ENCODE assay signal across 10 cellular contexts in genomic region chr10:84499846-84500245, GRCh38.
DNase-seq lines count a peak whose midpoint lies in the region; ATAC-seq and TF ChIP-seq lines count a peak whose summit lies in the region.
"Had no signal": no experiment of that assay in that cellular context is flagged by ENCODE, and none has a peak within 500 bp of the region (broad histone marks: within the 10 kb centered on the region; RNA-seq: fewer than 3 reads in every experiment).

No MANE protein-coding gene starts in this region.

- H3K36me3 Mint-ChIP-seq in activated T-cell treated with anti-CD3 and anti-CD28 coated beads, Interleukin-2, amount 50 U/mL, for 24 hours (ENCODE audit: low read depth) = peaks cover 16% of the 10 kb centered on the region
- H3K36me3 Mint-ChIP-seq in activated T-cell treated with anti-CD3 and anti-CD28 coated beads, Interleukin-2, amount 50 U/mL, for 72 hours (ENCODE audit: insufficient read depth in 2 of 2) = peaks cover 3% of the 10 kb centered on the region in 2 donors
- H3K36me3 Mint-ChIP-seq in endothelial cell (ENCODE audit: low read depth, unreplicated experiment) (peaks cover 9% of the 10 kb centered on the region), type B pancreatic cell (peaks cover 15% of the 10 kb centered on the region), MCF 10A (ENCODE audit: insufficient read depth, unreplicated experiment) (peaks cover 15% of the 10 kb centered on the region)

- POLR2A ChIA-PET in MCF 10A (lab: Yijun Ruan, JAX) = interaction anchor here (1.0 to 1.4 kb wide), 2 partner anchors 54 to 75 kb away, joined by 3 to 4 read pairs; no protein-coding TSS in a partner anchor

- TF ChIP-seq CTCF in endothelial cell (IDR thresholded peaks at IDR 0.05; ENCODE audit: unreplicated experiment) = no peak
- no peak for TF ChIP-seq CTCF in type B pancreatic cell (conservative IDR thresholded peaks at IDR 0.05)
- no peak for TF ChIP-seq CTCF in MCF 10A (IDR thresholded peaks at IDR 0.05; ENCODE audit: unreplicated experiment)

- no TSS peak for BruUV-seq in MCF 10A (replicated peaks; lab: Mats Ljungman, UMichigan)

- CTCF ChIA-PET in MCF 10A (lab: Yijun Ruan, JAX) = no interaction called here

- H3K27me3 Mint-ChIP-seq in activated T-cell treated with anti-CD3 and anti-CD28 coated beads, Interleukin-2, amount 50 U/mL, for 24 hours = no peaks in the 10 kb centered on the region
- H3K27me3 Mint-ChIP-seq in activated T-cell treated with anti-CD3 and anti-CD28 coated beads, Interleukin-2, amount 50 U/mL, for 72 hours (ENCODE audit: low read depth) = no peaks in the 10 kb centered on the region
- H3K27me3 Mint-ChIP-seq in endothelial cell (ENCODE audit: unreplicated experiment) (peaks cover 3% of the 10 kb centered on the region), type B pancreatic cell (no peaks in the 10 kb centered on the region), MCF 10A (ENCODE audit: insufficient read depth, unreplicated experiment) (no peaks in the 10 kb centered on the region)

- no peak for ATAC-seq in activated T-cell treated with anti-CD3 and anti-CD28 coated beads, Interleukin-2, amount 50 U/mL, for 72 hours (replicated peaks in 1 of 2)
- ATAC-seq in HG03565 (IDR thresholded peaks at IDR 0.05; ENCODE audit: unreplicated experiment) (peak; percentile 66), GM19035 (IDR thresholded peaks at IDR 0.05; ENCODE audit: unreplicated experiment) (no peak), GM21723 (IDR thresholded peaks at IDR 0.05; ENCODE audit: unreplicated experiment) (no peak)

- H3K4me3 Mint-ChIP-seq in activated T-cell treated with anti-CD3 and anti-CD28 coated beads, Interleukin-2, amount 50 U/mL, for 24 hours = no peak overlapping the region
- no peak overlapping the region for H3K4me3 Mint-ChIP-seq in activated T-cell treated with anti-CD3 and anti-CD28 coated beads, Interleukin-2, amount 50 U/mL, for 72 hours
- H3K4me3 Mint-ChIP-seq in endothelial cell (ENCODE audit: unreplicated experiment) (peak overlapping the region; percentile 14), type B pancreatic cell (peak overlapping the region; percentile 2), MCF 10A (ENCODE audit: unreplicated experiment) (no peak overlapping the region)

- no peaks in the 10 kb centered on the region for H3K9me3 Mint-ChIP-seq in activated T-cell treated with anti-CD3 and anti-CD28 coated beads, Interleukin-2, amount 50 U/mL, for 24 hours
- H3K9me3 Mint-ChIP-seq in activated T-cell treated with anti-CD3 and anti-CD28 coated beads, Interleukin-2, amount 50 U/mL, for 72 hours = no peaks in the 10 kb centered on the region
- H3K9me3 Mint-ChIP-seq in endothelial cell (ENCODE audit: unreplicated experiment) = no peaks in the 10 kb centered on the region
- no peaks in the 10 kb centered on the region for H3K9me3 Mint-ChIP-seq in type B pancreatic cell
- H3K9me3 Mint-ChIP-seq in MCF 10A (ENCODE audit: unreplicated experiment) = no peaks in the 10 kb centered on the region

- DNase-seq in activated T-cell treated with anti-CD3 and anti-CD28 coated beads, Interleukin-2, amount 50 U/mL, for 24 hours = no peak
- DNase-seq in activated T-cell treated with anti-CD3 and anti-CD28 coated beads, Interleukin-2, amount 50 U/mL, for 72 hours = no peak
- DNase-seq in endothelial cell (ENCODE audit: low spot score) = no peak
- DNase-seq in type B pancreatic cell (ENCODE audit: extremely low spot score, unreplicated experiment) = no peak
- no peak for DNase-seq in MCF 10A (ENCODE audit: unreplicated experiment)
- DNase-seq: activated CD4-positive, CD25-positive, alpha-beta regulatory T cell treated with anti-CD3 and anti-CD28 coated beads, Interleukin-2, amount 50 U/mL, for 72 hours; NCI-H1048 had no signal

- H3K27ac Mint-ChIP-seq in activated T-cell treated with anti-CD3 and anti-CD28 coated beads, Interleukin-2, amount 50 U/mL, for 24 hours = peak overlapping the region; percentile 30
- no peak overlapping the region for H3K27ac Mint-ChIP-seq in activated T-cell treated with anti-CD3 and anti-CD28 coated beads, Interleukin-2, amount 50 U/mL, for 72 hours
- H3K27ac Mint-ChIP-seq in endothelial cell (ENCODE audit: unreplicated experiment) (peak overlapping the region; percentile 84), type B pancreatic cell (no peak overlapping the region), MCF 10A (ENCODE audit: low read depth, unreplicated experiment) (no peak overlapping the region)

- intact Hi-C loops in MCF 10A (cut with micrococcal nuclease) = no loop called here

- peaks cover 13% of the 10 kb centered on the region for H3K4me1 Mint-ChIP-seq in activated T-cell treated with anti-CD3 and anti-CD28 coated beads, Interleukin-2, amount 50 U/mL, for 24 hours (ENCODE audit: low read depth)
- H3K4me1 Mint-ChIP-seq in activated T-cell treated with anti-CD3 and anti-CD28 coated beads, Interleukin-2, amount 50 U/mL, for 72 hours (ENCODE audit: low read depth) = peaks cover 6% of the 10 kb centered on the region
- H3K4me1 Mint-ChIP-seq in endothelial cell (ENCODE audit: unreplicated experiment) = peaks cover 32% of the 10 kb centered on the region
- H3K4me1 Mint-ChIP-seq in type B pancreatic cell (ENCODE audit: unreplicated experiment) = peaks cover 19% of the 10 kb centered on the region
- H3K4me1 Mint-ChIP-seq in MCF 10A (ENCODE audit: insufficient read depth, unreplicated experiment) = peaks cover 8% of the 10 kb centered on the region

Comparison
In these comparisons a context has a peak if more than half of its experiments do, and no peak if none do; other contexts are left out.
1. H3K27ac Mint-ChIP-seq: peak in activated T-cell treated with anti-CD3 and anti-CD28 coated beads, Interleukin-2, amount 50 U/mL, for 24 hours (single experiment) and endothelial cell (single experiment); none in activated T-cell treated with anti-CD3 and anti-CD28 coated beads, Interleukin-2, amount 50 U/mL, for 72 hours (single experiment), type B pancreatic cell (single experiment) and MCF 10A (single experiment).
2. H3K4me3 Mint-ChIP-seq: peak in endothelial cell (single experiment) and type B pancreatic cell (single experiment); none in activated T-cell treated with anti-CD3 and anti-CD28 coated beads, Interleukin-2, amount 50 U/mL, for 24 hours (single experiment), activated T-cell treated with anti-CD3 and anti-CD28 coated beads, Interleukin-2, amount 50 U/mL, for 72 hours (0 of 2) and MCF 10A (single experiment).